ENCODE assay signal across 9 cellular contexts in the genomic region with DNA sequence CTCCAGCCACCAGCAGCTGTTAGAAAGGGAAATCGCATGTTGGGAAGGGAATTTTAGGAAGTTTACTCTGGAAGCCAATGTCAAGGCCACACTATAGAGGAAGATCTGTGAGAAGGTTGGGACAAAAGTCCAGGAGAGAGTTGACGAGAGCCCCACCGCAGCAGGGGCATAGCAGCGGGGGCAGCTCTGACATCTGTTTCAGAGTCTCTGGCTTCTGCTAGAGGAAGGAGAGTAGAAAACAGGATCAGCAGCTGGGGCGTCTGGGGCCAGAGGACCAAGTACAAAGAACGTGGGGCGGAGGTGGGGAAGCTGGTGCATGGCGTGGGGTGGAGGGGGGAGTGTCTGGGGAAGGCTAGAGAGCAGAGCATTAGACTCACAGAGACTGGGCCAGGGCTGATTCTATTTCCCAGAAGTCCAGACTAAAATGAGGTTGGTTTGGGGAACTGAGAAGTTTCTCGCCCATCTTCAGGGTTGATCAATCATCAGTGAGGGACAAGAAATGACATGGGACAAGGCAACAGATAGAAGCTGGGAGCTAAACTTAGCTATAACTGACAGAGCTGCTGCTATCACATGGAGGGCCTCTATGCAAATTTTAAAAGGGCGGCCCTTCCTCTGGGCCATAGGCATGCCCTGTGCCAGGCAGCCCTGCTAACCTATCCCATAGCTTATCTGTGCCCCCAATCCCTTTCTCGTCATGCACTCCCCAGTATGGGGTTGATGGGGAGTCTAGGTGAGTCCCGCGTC. TPM values are rescaled to one million over a fixed set of nuclear protein-coding genes. Genes with fewer than 3 reads are reported as not detected.
DNase-seq lines count a peak whose midpoint lies in the region; ATAC-seq and TF ChIP-seq lines count a peak whose summit lies in the region.
"Had no signal": no experiment of that assay in that cellular context is flagged by ENCODE, and none has a peak within 500 bp of the region (broad histone marks: within the 10 kb centered on the region; RNA-seq: fewer than 3 reads in every experiment).

No MANE protein-coding gene starts in this region.

- no peak for ATAC-seq in CD8-positive, alpha-beta T cell
- ATAC-seq in HG03108 (IDR thresholded peaks at IDR 0.05; ENCODE audit: unreplicated experiment): peak; percentile 60

- peak overlapping the region; percentile 97 for H3K27ac Mint-ChIP-seq in CD8-positive, alpha-beta T cell

- peaks cover 10% of the 10 kb centered on the region for H3K4me1 ChIP-seq in CD8-positive, alpha-beta T cell (ENCODE audit: insufficient read depth, low read length)
- H3K4me1 ChIP-seq in iPS-15b (ENCODE audit: control insufficient read depth, insufficient read depth, low read length) (peaks cover 3% of the 10 kb centered on the region), thymus (ENCODE audit: control insufficient read depth, insufficient read depth, low read length) (peaks cover 7% of the 10 kb centered on the region)

- CTCF ChIA-PET in CD8-positive, alpha-beta T cell (lab: Charles Lee): interaction anchor here (0.9 to 2.4 kb wide), 4 partner anchors 9 to 21 kb away, joined by 3 to 21 read pairs (median 4); no protein-coding TSS in a partner anchor

- H3K4me2 ChIP-seq in SU-DHL-6 (ENCODE audit: low read depth, low read length, poor library complexity, severe bottlenecking): peak overlapping the region; percentile 95

- peak overlapping the region; percentile 17 for H2AFZ ChIP-seq in SU-DHL-6 (ENCODE audit: low read depth, low read length, severe bottlenecking)

- H3K27me3 Mint-ChIP-seq in CD8-positive, alpha-beta T cell (ENCODE audit: low read depth): no peaks in the 10 kb centered on the region

- no peaks in the 10 kb centered on the region for H3K9me2 ChIP-seq in SU-DHL-6 (replicated peaks; ENCODE audit: insufficient read depth, low read length)

- H3K4me1 Mint-ChIP-seq in CD8-positive, alpha-beta T cell (ENCODE audit: low read depth): peaks cover 24% of the 10 kb centered on the region

- peaks cover 33% of the 10 kb centered on the region for H3K36me3 Mint-ChIP-seq in CD8-positive, alpha-beta T cell

- no peaks in the 10 kb centered on the region for H3K27me3 ChIP-seq in CD8-positive, alpha-beta T cell (ENCODE audit: insufficient read depth, low read length)
- H3K27me3 ChIP-seq in SU-DHL-6 (ENCODE audit: low read length) (no peaks in the 10 kb centered on the region), iPS-15b (ENCODE audit: control insufficient read depth, insufficient read depth, low read length) (no peaks in the 10 kb centered on the region), thymus (ENCODE audit: control insufficient read depth, insufficient read depth) (no peaks in the 10 kb centered on the region)

- H3K79me2 ChIP-seq in SU-DHL-6 (ENCODE audit: insufficient read depth, low read length): peaks cover 7% of the 10 kb centered on the region; the same call in 1 of the 2 replicates

- no peak for TF ChIP-seq CTCF in CD8-positive, alpha-beta T cell (IDR thresholded peaks at IDR 0.05)
- TF ChIP-seq CTCF in SU-DHL-6 (IDR thresholded peaks at IDR 0.05; ENCODE audit: insufficient read depth, low read length, poor library complexity, severe bottlenecking): no peak

- intact Hi-C loops in CD8-positive, alpha-beta T cell (cut with DNase I, micrococcal nuclease): loop anchor here (1.0 to 10.0 kb wide), 7 partner anchors 21 to 779 kb away; a partner anchor contains a TSS

- no peaks in the 10 kb centered on the region for H4K20me1 ChIP-seq in SU-DHL-6 (ENCODE audit: low read depth, low read length)

- H3F3A ChIP-seq in SU-DHL-6 (ENCODE audit: insufficient read depth): peaks cover 26% of the 10 kb centered on the region

- no peak for DNase-seq in CD8-positive, alpha-beta T cell
- DNase-seq in ACHN (no peak), GF-D8 (lab: John Stamatoyannopoulos, UW) (no peak)

- H3K9ac ChIP-seq in SU-DHL-6 (ENCODE audit: low read length) (peak overlapping the region; percentile 97), iPS-15b (ENCODE audit: low read depth, low read length) (no peak overlapping the region)

- H3K36me3 ChIP-seq in CD8-positive, alpha-beta T cell (ENCODE audit: insufficient read depth, low read length): peaks cover 6% of the 10 kb centered on the region
- H3K36me3 ChIP-seq in SU-DHL-6 (ENCODE audit: low read length) (no peaks in the 10 kb centered on the region), iPS-15b (ENCODE audit: control insufficient read depth, insufficient read depth, low read length) (peaks cover 3% of the 10 kb centered on the region), thymus (ENCODE audit: control insufficient read depth, insufficient read depth) (peaks cover 30% of the 10 kb centered on the region)

- peak; percentile 46 for TF ChIP-seq POLR2A in GM19099 (IDR thresholded peaks at IDR 0.05; ENCODE audit: extremely low read depth, insufficient read length, low read depth)

- in situ Hi-C loops in ACHN (cut with HindIII; ENCODE audit: low pct_ligation_motif_present, low pct_unique_long_range_greater_than_20kb, low sequenced_read_pairs): no loop called here

- H3K4me3 ChIP-seq in CD8-positive, alpha-beta T cell (ENCODE audit: low read depth, low read length): no peak overlapping the region
- peak overlapping the region; percentile 72 for H3K4me3 ChIP-seq in SU-DHL-6 (ENCODE audit: insufficient read depth, low read length, poor library complexity, severe bottlenecking)
- peak overlapping the region; percentile 90 for H3K4me3 ChIP-seq in iPS-15b (ENCODE audit: low read depth, low read length)
- H3K4me3 ChIP-seq in thymus (ENCODE audit: low read length): peak overlapping the region; percentile 77

- H3K9me3 Mint-ChIP-seq in CD8-positive, alpha-beta T cell: no peaks in the 10 kb centered on the region

- no peaks in the 10 kb centered on the region for H3K9me3 ChIP-seq in CD8-positive, alpha-beta T cell (ENCODE audit: low read length)
- H3K9me3 ChIP-seq in SU-DHL-6 (ENCODE audit: insufficient read depth, low read length) (no peaks in the 10 kb centered on the region), iPS-15b (ENCODE audit: control insufficient read depth, insufficient read depth, low read length) (no peaks in the 10 kb centered on the region), thymus (ENCODE audit: control insufficient read depth) (no peaks in the 10 kb centered on the region)

- no peak overlapping the region for H3K27ac ChIP-seq in CD8-positive, alpha-beta T cell (ENCODE audit: low read depth, low read length)
- H3K27ac ChIP-seq in SU-DHL-6 (ENCODE audit: low read depth, low read length) (peak overlapping the region; percentile 90), thymus (ENCODE audit: low read depth) (peak overlapping the region; percentile 99)

- POLR2A ChIA-PET in CD8-positive, alpha-beta T cell (lab: Charles Lee): interaction anchor here (0.5 to 3.9 kb wide), 4 partner anchors 10 to 77 kb away, joined by 3 to 18 read pairs (median 13); a partner anchor contains a TSS

- peak overlapping the region; percentile 94 for H3K4me3 Mint-ChIP-seq in CD8-positive, alpha-beta T cell

- 84% methylated on average over 13 of the region's 13 CpGs for WGBS in thymus

RNA-seq across cellular contexts. Expression of a gene that starts 1.2 kb away (rescaled TPM):
- total RNA-seq in CD8-positive, alpha-beta T cell: 10 to 100 TPM; 26.5 to 29.0 TPM
- polyA plus RNA-seq in thymus: 21.2 TPM

RNA-seq across cellular contexts. Expression of a gene that starts 7.9 kb away (rescaled TPM):
- total RNA-seq in CD8-positive, alpha-beta T cell: 1 to 10 TPM; 1.1 to 1.8 TPM
- polyA plus RNA-seq in thymus: 16.9 TPM
- total RNA-seq: SK-MEL-5 had no signal

RNA-seq across cellular contexts. Expression of a gene that starts 26.9 kb away (rescaled TPM):
- 10 to 100 TPM; 45.8 to 52.5 TPM for total RNA-seq in CD8-positive, alpha-beta T cell
- 49.1 TPM for polyA plus RNA-seq in thymus

RNA-seq across cellular contexts. Expression of a gene that starts 45.5 kb away (rescaled TPM):
- total RNA-seq in CD8-positive, alpha-beta T cell: under 1 TPM; 0.24 to 0.97 TPM
- polyA plus RNA-seq in thymus: 1.2 TPM
- total RNA-seq: SK-MEL-5 had no signal

RNA-seq across cellular contexts. Expression of a gene that starts 50.8 kb away (rescaled TPM):
- total RNA-seq in CD8-positive, alpha-beta T cell: 10 to 100 TPM; 31.7 to 31.8 TPM
- 75.1 TPM for polyA plus RNA-seq in thymus
